Comparison of ENCODE assay signal across 1 cellular context in the genomic region with DNA sequence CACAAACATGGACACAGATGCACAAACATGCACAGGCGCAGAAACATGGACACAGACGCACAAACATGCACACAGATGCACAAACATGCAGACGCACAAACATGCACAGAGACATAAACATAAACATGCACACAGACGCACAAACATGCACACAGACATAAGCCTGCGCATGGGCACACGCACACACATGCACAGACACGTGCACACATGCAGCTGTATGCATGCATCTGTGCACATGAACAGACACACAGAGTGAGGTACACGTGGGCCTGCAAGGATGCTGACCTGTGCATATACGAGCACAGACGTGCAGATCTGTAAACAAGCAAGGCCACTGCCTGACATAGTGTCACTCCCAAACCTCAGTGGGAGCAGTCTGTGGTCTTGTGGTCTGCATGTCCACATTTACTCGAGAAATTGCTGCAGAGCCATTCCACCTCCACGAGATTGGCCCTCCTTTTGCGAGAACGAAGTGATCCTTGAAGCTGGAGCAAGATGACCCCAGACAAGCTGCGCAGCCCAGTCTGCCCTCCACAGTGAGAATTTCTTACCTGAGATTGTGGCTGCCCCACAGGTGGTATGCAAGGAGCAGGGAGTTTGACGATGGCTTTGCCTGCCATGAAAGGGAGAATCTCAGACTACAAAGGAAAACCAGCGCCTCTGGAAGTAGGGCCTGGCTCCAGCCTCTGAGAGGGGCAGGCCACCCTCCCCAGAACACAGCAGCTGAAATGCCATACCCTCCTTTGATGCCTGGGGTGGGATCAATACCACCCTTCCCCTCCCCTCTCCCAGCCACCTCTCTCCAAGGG.
TF ChIP-seq lines count a peak whose summit lies in the region.

No MANE protein-coding gene starts in this region.

TF ChIP-seq in H1, 55 proteins besides CTCF, POLR2A, EP300 and RAD21:
- TF ChIP-seq TAF1 (IDR thresholded peaks at IDR 0.05; ENCODE audit: low read depth, low read length) = no peak
- no peak for TF ChIP-seq MAFK (IDR thresholded peaks at IDR 0.05; ENCODE audit: low read depth, low read length)
- TF ChIP-seq, protein P1, sequence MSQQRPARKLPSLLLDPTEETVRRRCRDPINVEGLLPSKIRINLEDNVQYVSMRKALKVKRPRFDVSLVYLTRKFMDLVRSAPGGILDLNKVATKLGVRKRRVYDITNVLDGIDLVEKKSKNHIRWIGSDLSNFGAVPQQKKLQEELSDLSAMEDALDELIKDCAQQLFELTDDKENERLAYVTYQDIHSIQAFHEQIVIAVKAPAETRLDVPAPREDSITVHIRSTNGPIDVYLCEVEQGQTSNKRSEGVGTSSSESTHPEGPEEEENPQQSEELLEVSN (IDR thresholded peaks at IDR 0.05) = no peak
- TF ChIP-seq CHD2 (IDR thresholded peaks at IDR 0.05; ENCODE audit: low read length) = no peak
